ENCODE assay signal across 1 cellular context in the genomic region with DNA sequence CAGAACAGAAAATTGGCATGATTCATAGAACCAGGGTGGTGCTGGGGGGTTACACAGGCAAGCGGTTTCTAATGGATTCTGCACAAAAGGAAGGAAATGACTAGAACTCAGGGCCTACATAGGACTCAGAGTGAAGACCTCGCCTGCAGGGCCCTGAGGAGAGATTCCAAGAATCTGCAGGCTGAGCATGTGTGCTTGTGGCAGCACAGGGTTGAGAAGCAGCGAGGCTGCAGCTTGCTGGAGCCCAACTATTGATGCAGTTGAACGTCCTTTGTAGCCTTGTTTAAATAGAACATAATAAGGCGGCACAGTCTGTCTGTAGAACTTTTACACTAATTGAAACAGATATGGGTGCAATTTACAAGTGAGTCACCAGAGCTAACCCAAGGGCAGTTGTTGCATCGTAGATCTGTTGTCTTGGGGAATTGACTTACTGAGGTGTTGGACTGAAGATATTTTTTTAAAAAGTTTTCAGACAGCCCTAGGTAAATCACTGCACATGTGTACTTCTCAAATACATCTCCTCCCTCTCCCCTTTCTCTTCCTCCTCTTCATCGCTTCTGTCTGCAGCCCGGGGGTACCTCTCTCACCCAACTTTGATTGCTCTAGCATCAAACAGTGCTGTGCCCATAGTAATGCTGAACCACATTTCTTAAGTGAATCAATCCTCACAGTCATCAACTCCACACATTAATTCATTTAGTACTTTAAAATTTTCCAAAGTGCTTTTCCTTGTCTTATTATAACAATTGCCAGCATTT.
TF ChIP-seq lines count a peak whose summit lies in the region.

No MANE protein-coding gene starts in this region.

TF ChIP-seq in H1, 55 proteins besides CTCF, POLR2A, EP300 and RAD21 (continued from another document):
- TF ChIP-seq, protein P1, sequence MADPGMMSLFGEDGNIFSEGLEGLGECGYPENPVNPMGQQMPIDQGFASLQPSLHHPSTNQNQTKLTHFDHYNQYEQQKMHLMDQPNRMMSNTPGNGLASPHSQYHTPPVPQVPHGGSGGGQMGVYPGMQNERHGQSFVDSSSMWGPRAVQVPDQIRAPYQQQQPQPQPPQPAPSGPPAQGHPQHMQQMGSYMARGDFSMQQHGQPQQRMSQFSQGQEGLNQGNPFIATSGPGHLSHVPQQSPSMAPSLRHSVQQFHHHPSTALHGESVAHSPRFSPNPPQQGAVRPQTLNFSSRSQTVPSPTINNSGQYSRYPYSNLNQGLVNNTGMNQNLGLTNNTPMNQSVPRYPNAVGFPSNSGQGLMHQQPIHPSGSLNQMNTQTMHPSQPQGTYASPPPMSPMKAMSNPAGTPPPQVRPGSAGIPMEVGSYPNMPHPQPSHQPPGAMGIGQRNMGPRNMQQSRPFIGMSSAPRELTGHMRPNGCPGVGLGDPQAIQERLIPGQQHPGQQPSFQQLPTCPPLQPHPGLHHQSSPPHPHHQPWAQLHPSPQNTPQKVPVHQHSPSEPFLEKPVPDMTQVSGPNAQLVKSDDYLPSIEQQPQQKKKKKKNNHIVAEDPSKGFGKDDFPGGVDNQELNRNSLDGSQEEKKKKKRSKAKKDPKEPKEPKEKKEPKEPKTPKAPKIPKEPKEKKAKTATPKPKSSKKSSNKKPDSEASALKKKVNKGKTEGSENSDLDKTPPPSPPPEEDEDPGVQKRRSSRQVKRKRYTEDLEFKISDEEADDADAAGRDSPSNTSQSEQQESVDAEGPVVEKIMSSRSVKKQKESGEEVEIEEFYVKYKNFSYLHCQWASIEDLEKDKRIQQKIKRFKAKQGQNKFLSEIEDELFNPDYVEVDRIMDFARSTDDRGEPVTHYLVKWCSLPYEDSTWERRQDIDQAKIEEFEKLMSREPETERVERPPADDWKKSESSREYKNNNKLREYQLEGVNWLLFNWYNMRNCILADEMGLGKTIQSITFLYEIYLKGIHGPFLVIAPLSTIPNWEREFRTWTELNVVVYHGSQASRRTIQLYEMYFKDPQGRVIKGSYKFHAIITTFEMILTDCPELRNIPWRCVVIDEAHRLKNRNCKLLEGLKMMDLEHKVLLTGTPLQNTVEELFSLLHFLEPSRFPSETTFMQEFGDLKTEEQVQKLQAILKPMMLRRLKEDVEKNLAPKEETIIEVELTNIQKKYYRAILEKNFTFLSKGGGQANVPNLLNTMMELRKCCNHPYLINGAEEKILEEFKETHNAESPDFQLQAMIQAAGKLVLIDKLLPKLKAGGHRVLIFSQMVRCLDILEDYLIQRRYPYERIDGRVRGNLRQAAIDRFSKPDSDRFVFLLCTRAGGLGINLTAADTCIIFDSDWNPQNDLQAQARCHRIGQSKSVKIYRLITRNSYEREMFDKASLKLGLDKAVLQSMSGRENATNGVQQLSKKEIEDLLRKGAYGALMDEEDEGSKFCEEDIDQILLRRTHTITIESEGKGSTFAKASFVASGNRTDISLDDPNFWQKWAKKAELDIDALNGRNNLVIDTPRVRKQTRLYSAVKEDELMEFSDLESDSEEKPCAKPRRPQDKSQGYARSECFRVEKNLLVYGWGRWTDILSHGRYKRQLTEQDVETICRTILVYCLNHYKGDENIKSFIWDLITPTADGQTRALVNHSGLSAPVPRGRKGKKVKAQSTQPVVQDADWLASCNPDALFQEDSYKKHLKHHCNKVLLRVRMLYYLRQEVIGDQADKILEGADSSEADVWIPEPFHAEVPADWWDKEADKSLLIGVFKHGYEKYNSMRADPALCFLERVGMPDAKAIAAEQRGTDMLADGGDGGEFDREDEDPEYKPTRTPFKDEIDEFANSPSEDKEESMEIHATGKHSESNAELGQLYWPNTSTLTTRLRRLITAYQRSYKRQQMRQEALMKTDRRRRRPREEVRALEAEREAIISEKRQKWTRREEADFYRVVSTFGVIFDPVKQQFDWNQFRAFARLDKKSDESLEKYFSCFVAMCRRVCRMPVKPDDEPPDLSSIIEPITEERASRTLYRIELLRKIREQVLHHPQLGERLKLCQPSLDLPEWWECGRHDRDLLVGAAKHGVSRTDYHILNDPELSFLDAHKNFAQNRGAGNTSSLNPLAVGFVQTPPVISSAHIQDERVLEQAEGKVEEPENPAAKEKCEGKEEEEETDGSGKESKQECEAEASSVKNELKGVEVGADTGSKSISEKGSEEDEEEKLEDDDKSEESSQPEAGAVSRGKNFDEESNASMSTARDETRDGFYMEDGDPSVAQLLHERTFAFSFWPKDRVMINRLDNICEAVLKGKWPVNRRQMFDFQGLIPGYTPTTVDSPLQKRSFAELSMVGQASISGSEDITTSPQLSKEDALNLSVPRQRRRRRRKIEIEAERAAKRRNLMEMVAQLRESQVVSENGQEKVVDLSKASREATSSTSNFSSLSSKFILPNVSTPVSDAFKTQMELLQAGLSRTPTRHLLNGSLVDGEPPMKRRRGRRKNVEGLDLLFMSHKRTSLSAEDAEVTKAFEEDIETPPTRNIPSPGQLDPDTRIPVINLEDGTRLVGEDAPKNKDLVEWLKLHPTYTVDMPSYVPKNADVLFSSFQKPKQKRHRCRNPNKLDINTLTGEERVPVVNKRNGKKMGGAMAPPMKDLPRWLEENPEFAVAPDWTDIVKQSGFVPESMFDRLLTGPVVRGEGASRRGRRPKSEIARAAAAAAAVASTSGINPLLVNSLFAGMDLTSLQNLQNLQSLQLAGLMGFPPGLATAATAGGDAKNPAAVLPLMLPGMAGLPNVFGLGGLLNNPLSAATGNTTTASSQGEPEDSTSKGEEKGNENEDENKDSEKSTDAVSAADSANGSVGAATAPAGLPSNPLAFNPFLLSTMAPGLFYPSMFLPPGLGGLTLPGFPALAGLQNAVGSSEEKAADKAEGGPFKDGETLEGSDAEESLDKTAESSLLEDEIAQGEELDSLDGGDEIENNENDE (IDR thresholded peaks at IDR 0.05; ENCODE audit: insufficient replicate concordance, low read length) = no peak
- TF ChIP-seq EGR1 (IDR thresholded peaks at IDR 0.05; ENCODE audit: borderline replicate concordance, low read depth, low read length) = no peak
- TF ChIP-seq KDM5A (IDR thresholded peaks at IDR 0.05; ENCODE audit: low read length) = no peak
- no peak for TF ChIP-seq JUN (IDR thresholded peaks at IDR 0.05; ENCODE audit: low read depth, low read length)
- no peak for TF ChIP-seq SIX5 (IDR thresholded peaks at IDR 0.05; ENCODE audit: low read depth, low read length)
- no peak for TF ChIP-seq MAFK (IDR thresholded peaks at IDR 0.05; ENCODE audit: low read depth, low read length)
- TF ChIP-seq, protein P2, sequence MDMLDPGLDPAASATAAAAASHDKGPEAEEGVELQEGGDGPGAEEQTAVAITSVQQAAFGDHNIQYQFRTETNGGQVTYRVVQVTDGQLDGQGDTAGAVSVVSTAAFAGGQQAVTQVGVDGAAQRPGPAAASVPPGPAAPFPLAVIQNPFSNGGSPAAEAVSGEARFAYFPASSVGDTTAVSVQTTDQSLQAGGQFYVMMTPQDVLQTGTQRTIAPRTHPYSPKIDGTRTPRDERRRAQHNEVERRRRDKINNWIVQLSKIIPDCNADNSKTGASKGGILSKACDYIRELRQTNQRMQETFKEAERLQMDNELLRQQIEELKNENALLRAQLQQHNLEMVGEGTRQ (IDR thresholded peaks at IDR 0.05; ENCODE audit: low read length) = no peak
- TF ChIP-seq TAF1 (IDR thresholded peaks at IDR 0.05; ENCODE audit: low read depth, low read length) = no peak
- TF ChIP-seq HDAC2 (IDR thresholded peaks at IDR 0.05; ENCODE audit: borderline replicate concordance in 1 of 2, low read depth in 2 of 2, low read length in 2 of 2) = no peak
- TF ChIP-seq, protein P3, sequence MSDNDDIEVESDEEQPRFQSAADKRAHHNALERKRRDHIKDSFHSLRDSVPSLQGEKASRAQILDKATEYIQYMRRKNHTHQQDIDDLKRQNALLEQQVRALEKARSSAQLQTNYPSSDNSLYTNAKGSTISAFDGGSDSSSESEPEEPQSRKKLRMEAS (IDR thresholded peaks at IDR 0.05) = no peak
- TF ChIP-seq SIRT6 (IDR thresholded peaks at IDR 0.05; ENCODE audit: low read length) = no peak
